Comparison of ENCODE assay signal across 1 cellular context in genomic region chr17:48127371-48128051, GRCh38.
TF ChIP-seq lines count a peak whose summit lies in the region.

No MANE protein-coding gene starts in this region.

TF ChIP-seq in SK-N-SH, 30 proteins besides CTCF, POLR2A, EP300 and RAD21 (continued from another document):
- peak; percentile 75; the same call in 1 of the 2 replicates for TF ChIP-seq FOSL2 (IDR thresholded peaks at IDR 0.05; ENCODE audit: borderline replicate concordance, low read depth)
- TF ChIP-seq, protein P1, sequence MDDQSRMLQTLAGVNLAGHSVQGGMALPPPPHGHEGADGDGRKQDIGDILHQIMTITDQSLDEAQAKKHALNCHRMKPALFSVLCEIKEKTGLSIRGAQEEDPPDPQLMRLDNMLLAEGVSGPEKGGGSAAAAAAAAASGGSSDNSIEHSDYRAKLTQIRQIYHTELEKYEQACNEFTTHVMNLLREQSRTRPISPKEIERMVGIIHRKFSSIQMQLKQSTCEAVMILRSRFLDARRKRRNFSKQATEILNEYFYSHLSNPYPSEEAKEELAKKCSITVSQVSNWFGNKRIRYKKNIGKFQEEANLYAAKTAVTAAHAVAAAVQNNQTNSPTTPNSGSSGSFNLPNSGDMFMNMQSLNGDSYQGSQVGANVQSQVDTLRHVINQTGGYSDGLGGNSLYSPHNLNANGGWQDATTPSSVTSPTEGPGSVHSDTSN (IDR thresholded peaks at IDR 0.05), result no peak
- TF ChIP-seq REST (IDR thresholded peaks at IDR 0.05; ENCODE audit: low read depth, low read length), result no peak
- TF ChIP-seq RFX5 (IDR thresholded peaks at IDR 0.05; ENCODE audit: low read length), result no peak
- no peak for TF ChIP-seq FOXJ3 (CRISPR knock-in tag; IDR thresholded peaks at IDR 0.05)
